Comparison of ENCODE assay signal across 12 cellular contexts in genomic region chr2:48316753-48317750, GRCh38. TPM values are rescaled to one million over a fixed set of nuclear protein-coding genes. Genes with fewer than 3 reads are reported as not detected.
DNase-seq lines count a peak whose midpoint lies in the region; ATAC-seq and TF ChIP-seq lines count a peak whose summit lies in the region.
"Had no signal": no experiment of that assay in that cellular context is flagged by ENCODE, and none has a peak within 500 bp of the region (broad histone marks: within the 10 kb centered on the region; RNA-seq: fewer than 3 reads in every experiment).

No MANE protein-coding gene starts in this region.

- intact Hi-C loops in CD8-positive, alpha-beta T cell (cut with DNase I, micrococcal nuclease), result loop anchor here in 1 of 2 experiments (1.0 kb wide), 2 partner anchors 27 to 40 kb away; no protein-coding TSS in a partner anchor
- intact Hi-C loops in activated T-helper 2 cell treated with anti-CD3 and anti-CD28 coated beads, Interferon-gamma antibody, Interleukin-2, Interleukin-4, amounts not matched to agents 10 μg/mL and 5 μg/mL and 100 μg/mL, durations not matched to agents 14 hours and 24 hours and 36 hours (cut with micrococcal nuclease), result no loop called here
- intact Hi-C loops in naive thymus-derived CD4-positive, alpha-beta T cell (cut with micrococcal nuclease), result loop anchor here in 1 of 2 donors (2.0 kb wide), 1 partner anchor 14 kb away; no protein-coding TSS in a partner anchor

- peak overlapping the region; percentile 49 for H3K4me3 Mint-ChIP-seq in CD8-positive, alpha-beta T cell
- peak overlapping the region; percentile 95 for H3K4me3 Mint-ChIP-seq in activated T-helper 2 cell treated with anti-CD3 and anti-CD28 coated beads, Interferon-gamma antibody, Interleukin-2, Interleukin-4, amounts not matched to agents 10 μg/mL and 5 μg/mL and 100 μg/mL, durations not matched to agents 14 hours and 24 hours and 36 hours (ENCODE audit: low read depth)
- peak overlapping the region; percentile 47 to 96 (median 60) for H3K4me3 Mint-ChIP-seq in naive thymus-derived CD4-positive, alpha-beta T cell
- no peak overlapping the region for H3K4me3 Mint-ChIP-seq in osteocyte (ENCODE audit: unreplicated experiment)

- 93% methylated on average over 8 of the region's 8 CpGs for WGBS in HUES64

- no peak overlapping the region for H3K4me3 ChIP-seq in CD8-positive, alpha-beta T cell (ENCODE audit: low read depth, low read length)
- H3K4me3 ChIP-seq in HUES64 (ENCODE audit: low read length), result peak overlapping the region; percentile 89; the same call in 1 of the 2 replicates
- no peak overlapping the region for H3K4me3 ChIP-seq in naive thymus-derived CD4-positive, alpha-beta T cell (ENCODE audit: low read length)

- H3K27ac Mint-ChIP-seq in CD8-positive, alpha-beta T cell, result peak overlapping the region; percentile 84
- H3K27ac Mint-ChIP-seq in activated T-helper 2 cell treated with anti-CD3 and anti-CD28 coated beads, Interferon-gamma antibody, Interleukin-2, Interleukin-4, amounts not matched to agents 10 μg/mL and 5 μg/mL and 100 μg/mL, durations not matched to agents 14 hours and 24 hours and 36 hours, result peak overlapping the region; percentile 62
- H3K27ac Mint-ChIP-seq in naive thymus-derived CD4-positive, alpha-beta T cell, result peak overlapping the region; percentile 20 to 98 (median 74)
- H3K27ac Mint-ChIP-seq in osteocyte (ENCODE audit: unreplicated experiment), result no peak overlapping the region

- H3K27ac ChIP-seq in CD8-positive, alpha-beta T cell (ENCODE audit: low read depth, low read length), result no peak overlapping the region
- H3K27ac ChIP-seq in HUES64 (ENCODE audit: low read depth, low read length), result no peak overlapping the region
- peak overlapping the region; percentile 91 for H3K27ac ChIP-seq in naive thymus-derived CD4-positive, alpha-beta T cell (ENCODE audit: low read depth, low read length)

- no peaks in the 10 kb centered on the region for H3K27me3 Mint-ChIP-seq in CD8-positive, alpha-beta T cell (ENCODE audit: low read depth)
- H3K27me3 Mint-ChIP-seq in activated T-helper 2 cell treated with anti-CD3 and anti-CD28 coated beads, Interferon-gamma antibody, Interleukin-2, Interleukin-4, amounts not matched to agents 10 μg/mL and 5 μg/mL and 100 μg/mL, durations not matched to agents 14 hours and 24 hours and 36 hours (ENCODE audit: low read depth), result no peaks in the 10 kb centered on the region
- no peaks in the 10 kb centered on the region for H3K27me3 Mint-ChIP-seq in naive thymus-derived CD4-positive, alpha-beta T cell
- H3K27me3 Mint-ChIP-seq in osteocyte (ENCODE audit: unreplicated experiment), result no peaks in the 10 kb centered on the region

- no peaks in the 10 kb centered on the region for H3K9me3 ChIP-seq in CD8-positive, alpha-beta T cell (ENCODE audit: low read length)
- no peaks in the 10 kb centered on the region for H3K9me3 ChIP-seq in HUES64 (ENCODE audit: insufficient read depth, low read depth, low read length)
- no peaks in the 10 kb centered on the region for H3K9me3 ChIP-seq in naive thymus-derived CD4-positive, alpha-beta T cell (ENCODE audit: control insufficient read depth in 2 of 3, low read length in 3 of 3)
- H3K9me3 ChIP-seq: vagina had no signal

- H3K9ac ChIP-seq in HUES64 (ENCODE audit: low read depth, low read length), result no peak overlapping the region

- CTCF ChIA-PET in CD8-positive, alpha-beta T cell (lab: Charles Lee), result no interaction called here
- CTCF ChIA-PET in naive thymus-derived CD4-positive, alpha-beta T cell (lab: Charles Lee), result no interaction called here

- no peak for ATAC-seq in CD8-positive, alpha-beta T cell
- ATAC-seq in naive thymus-derived CD4-positive, alpha-beta T cell, result no peak
- ATAC-seq in HG03439 (IDR thresholded peaks at IDR 0.05; ENCODE audit: unreplicated experiment), result no peak

- POLR2A ChIA-PET in CD8-positive, alpha-beta T cell (lab: Charles Lee), result no interaction called here
- POLR2A ChIA-PET in naive thymus-derived CD4-positive, alpha-beta T cell (lab: Charles Lee), result no interaction called here

- no peaks in the 10 kb centered on the region for H3K36me3 ChIP-seq in CD8-positive, alpha-beta T cell (ENCODE audit: insufficient read depth, low read length)
- no peaks in the 10 kb centered on the region for H3K36me3 ChIP-seq in HUES64 (ENCODE audit: insufficient read depth, low read length)
- peaks cover 0 to 8% (median 0%) of the 10 kb centered on the region in 3 experiments for H3K36me3 ChIP-seq in naive thymus-derived CD4-positive, alpha-beta T cell (ENCODE audit: control insufficient read depth in 2 of 3, insufficient read depth in 3 of 3, low read length in 3 of 3)
- H3K36me3 ChIP-seq: vagina had no signal

- peaks cover 45% of the 10 kb centered on the region for H3K4me1 ChIP-seq in CD8-positive, alpha-beta T cell (ENCODE audit: insufficient read depth, low read length)
- H3K4me1 ChIP-seq in HUES64 (ENCODE audit: insufficient read depth, low read length), result peaks cover 30% of the 10 kb centered on the region
- H3K4me1 ChIP-seq in naive thymus-derived CD4-positive, alpha-beta T cell (ENCODE audit: control insufficient read depth in 2 of 2, insufficient read depth in 2 of 2, low read length in 2 of 2), result peaks cover 27 to 50% of the 10 kb centered on the region in 2 donors

- DNase-seq in CD8-positive, alpha-beta T cell, result no peak
- no peak for DNase-seq in activated T-helper 2 cell treated with anti-CD3 and anti-CD28 coated beads, Interferon-gamma antibody, Interleukin-2, Interleukin-4, amounts not matched to agents 10 μg/mL and 5 μg/mL and 100 μg/mL, durations not matched to agents 14 hours and 24 hours and 36 hours (ENCODE audit: low spot score)
- no peak for DNase-seq in naive thymus-derived CD4-positive, alpha-beta T cell
- DNase-seq in osteocyte (ENCODE audit: extremely low spot score, unreplicated experiment) (no peak), putamen (ENCODE audit: low spot score) (no peak), GM20000 (ENCODE audit: low spot score) (no peak)
- DNase-seq: amniotic stem cell, mesendoderm, NCI-H2081 had no signal

- no peaks in the 10 kb centered on the region for H3K9me3 Mint-ChIP-seq in CD8-positive, alpha-beta T cell
- H3K9me3 Mint-ChIP-seq in activated T-helper 2 cell treated with anti-CD3 and anti-CD28 coated beads, Interferon-gamma antibody, Interleukin-2, Interleukin-4, amounts not matched to agents 10 μg/mL and 5 μg/mL and 100 μg/mL, durations not matched to agents 14 hours and 24 hours and 36 hours, result no peaks in the 10 kb centered on the region
- no peaks in the 10 kb centered on the region for H3K9me3 Mint-ChIP-seq in naive thymus-derived CD4-positive, alpha-beta T cell
- H3K9me3 Mint-ChIP-seq in osteocyte (ENCODE audit: unreplicated experiment), result no peaks in the 10 kb centered on the region

- no peaks in the 10 kb centered on the region for H3K27me3 ChIP-seq in CD8-positive, alpha-beta T cell (ENCODE audit: insufficient read depth, low read length)
- H3K27me3 ChIP-seq in HUES64 (ENCODE audit: insufficient read depth, low read length), result no peaks in the 10 kb centered on the region
- no peaks in the 10 kb centered on the region for H3K27me3 ChIP-seq in naive thymus-derived CD4-positive, alpha-beta T cell (ENCODE audit: control insufficient read depth in 2 of 2, insufficient read depth in 2 of 2, low read length in 2 of 2)
- H3K27me3 ChIP-seq: vagina had no signal

- H3K4me1 Mint-ChIP-seq in CD8-positive, alpha-beta T cell (ENCODE audit: low read depth), result peaks cover 59% of the 10 kb centered on the region
- H3K4me1 Mint-ChIP-seq in activated T-helper 2 cell treated with anti-CD3 and anti-CD28 coated beads, Interferon-gamma antibody, Interleukin-2, Interleukin-4, amounts not matched to agents 10 μg/mL and 5 μg/mL and 100 μg/mL, durations not matched to agents 14 hours and 24 hours and 36 hours (ENCODE audit: low read depth), result peaks cover 42% of the 10 kb centered on the region
- peaks cover 35 to 64% (median 51%) of the 10 kb centered on the region in 7 donors for H3K4me1 Mint-ChIP-seq in naive thymus-derived CD4-positive, alpha-beta T cell
- H3K4me1 Mint-ChIP-seq in osteocyte (ENCODE audit: unreplicated experiment), result peaks cover 20% of the 10 kb centered on the region

- H3K36me3 Mint-ChIP-seq in CD8-positive, alpha-beta T cell, result peaks cover 8% of the 10 kb centered on the region
- H3K36me3 Mint-ChIP-seq in activated T-helper 2 cell treated with anti-CD3 and anti-CD28 coated beads, Interferon-gamma antibody, Interleukin-2, Interleukin-4, amounts not matched to agents 10 μg/mL and 5 μg/mL and 100 μg/mL, durations not matched to agents 14 hours and 24 hours and 36 hours (ENCODE audit: low read depth), result peaks cover 25% of the 10 kb centered on the region
- peaks cover 0 to 14% (median 0%) of the 10 kb centered on the region in 5 donors for H3K36me3 Mint-ChIP-seq in naive thymus-derived CD4-positive, alpha-beta T cell
- no peaks in the 10 kb centered on the region for H3K36me3 Mint-ChIP-seq in osteocyte (ENCODE audit: unreplicated experiment)

- TF ChIP-seq CTCF in CD8-positive, alpha-beta T cell (IDR thresholded peaks at IDR 0.05), result no peak
- no peak for TF ChIP-seq CTCF in osteocyte (IDR thresholded peaks at IDR 0.05)
- no peak for TF ChIP-seq CTCF in GM20000 (IDR thresholded peaks at IDR 0.05; ENCODE audit: extremely low read depth, missing control alignments)

RNA-seq across cellular contexts. Expression of gene FOXN2, which starts 2.6 kb away (rescaled TPM):
- total RNA-seq in CD8-positive, alpha-beta T cell, result 10 to 100 TPM; 32.0 to 36.6 TPM
- 14.3 TPM for polyA plus RNA-seq in HUES64 (2013, experiment 1 of 2)
- polyA plus RNA-seq in HUES64 (2013, experiment 2 of 2), result 16.4 TPM
- 42.5 and 43.7 TPM in 2 replicates for total RNA-seq in activated T-helper 2 cell treated with anti-CD3 and anti-CD28 coated beads, Interferon-gamma antibody, Interleukin-2, Interleukin-4, amounts not matched to agents 10 μg/mL and 5 μg/mL and 100 μg/mL, durations not matched to agents 14 hours and 24 hours and 36 hours
- 10 to 100 TPM; 35.5 to 61.1 (median 52.2) TPM for total RNA-seq in naive thymus-derived CD4-positive, alpha-beta T cell
- polyA plus RNA-seq in naive thymus-derived CD4-positive, alpha-beta T cell, result 10 to 100 TPM; 36.2 to 39.8 TPM
- 9.9 and 11.0 TPM in 2 replicates for total RNA-seq in osteocyte
